Comparison of ENCODE assay signal across 8 cellular contexts in genomic region chr10:124106241-124106905, GRCh38. TPM values are rescaled to one million over a fixed set of nuclear protein-coding genes. Genes with fewer than 3 reads are reported as not detected.
DNase-seq lines count a peak whose midpoint lies in the region; ATAC-seq and TF ChIP-seq lines count a peak whose summit lies in the region.

No MANE protein-coding gene starts in this region.

- no peaks in the 10 kb centered on the region for H4K20me1 ChIP-seq in osteoblast (ENCODE audit: insufficient read depth, low read length)

- H3K9me3 ChIP-seq in osteoblast (ENCODE audit: low read depth, low read length): no peaks in the 10 kb centered on the region

- no peak overlapping the region for H3K4me3 ChIP-seq in osteoblast (ENCODE audit: insufficient read depth, low read length)

- no peaks in the 10 kb centered on the region for H3K79me2 ChIP-seq in osteoblast (ENCODE audit: insufficient read depth, low read length)

- H3K4me1 ChIP-seq in osteoblast (ENCODE audit: insufficient read depth, low read length): no peaks in the 10 kb centered on the region

- peaks cover 15% of the 10 kb centered on the region for H3K27me3 ChIP-seq in osteoblast (ENCODE audit: insufficient read depth, low read length)

- DNase-seq in Ammon's horn (ENCODE audit: low spot score) (peak; percentile 23), dermis microvascular lymphatic vessel endothelial cell (ENCODE audit: low read depth in 2 of 2) (peak; percentile 71 to 94), osteoblast (ENCODE audit: insufficient read length, low spot score, missing footprints) (peak; percentile 81), NCI-H1694 (lab: John Stamatoyannopoulos, UW) (no peak)
- no peak for DNase-seq in stimulated activated CD4-positive, alpha-beta T cell treated with anti-CD3 and anti-CD28 coated beads, Interleukin-4, amount 100 ng/mL, for 24 hours

- no peak overlapping the region for H3K27ac ChIP-seq in osteoblast (ENCODE audit: low read depth, low read length)

- no peak overlapping the region for H3K4me2 ChIP-seq in osteoblast (ENCODE audit: insufficient read depth, low read length)

- ATAC-seq in GM19468 (IDR thresholded peaks at IDR 0.05; ENCODE audit: extremely low read depth, unreplicated experiment) (peak; percentile 76), HG03558 (IDR thresholded peaks at IDR 0.05; ENCODE audit: extremely low read depth, unreplicated experiment) (peak; percentile 70), GM21825 (IDR thresholded peaks at IDR 0.05; ENCODE audit: unreplicated experiment) (no peak)

- TF ChIP-seq CTCF in osteoblast (IDR thresholded peaks at IDR 0.05; ENCODE audit: extremely low read depth, low read depth, low read length): no peak

- H3K36me3 ChIP-seq in osteoblast (ENCODE audit: insufficient read depth, low read length): no peaks in the 10 kb centered on the region

- H2AFZ ChIP-seq in osteoblast (ENCODE audit: low read length): no peak overlapping the region

RNA-seq across cellular contexts. Expression of gene CHST15, which starts 13.0 kb away (rescaled TPM):
- total RNA-seq in dermis microvascular lymphatic vessel endothelial cell (72.9 and 114 TPM in 2 replicates), osteoblast (22.8 and 36.2 TPM in 2 replicates)

Comparison
In these comparisons a context has a peak if more than half of its experiments do, and no peak if none do; other contexts are left out.
1. DNase-seq: peak in Ammon's horn (single experiment), dermis microvascular lymphatic vessel endothelial cell (2 of 2) and osteoblast (single experiment); none in NCI-H1694 (single experiment) and stimulated activated CD4-positive, alpha-beta T cell treated with anti-CD3 and anti-CD28 coated beads, Interleukin-4, amount 100 ng/mL, for 24 hours (single experiment).